Comparison of ENCODE assay signal across 8 cellular contexts in genomic region chr16:14071576-14072271, GRCh38. TPM values are rescaled to one million over a fixed set of nuclear protein-coding genes. Genes with fewer than 3 reads are reported as not detected.
A peak's percentile ranks its signal among the peaks of the same experiment; 100 is the strongest.
DNase-seq lines count a peak whose midpoint lies in the region; ATAC-seq, FAIRE-seq and TF ChIP-seq lines count a peak whose summit lies in the region.

No MANE protein-coding gene starts in this region.

- no peaks in the 10 kb centered on the region for H3K9me3 Mint-ChIP-seq in CD14-positive monocyte

- no peak for TF ChIP-seq POLR2A in breast epithelium (IDR thresholded peaks at IDR 0.05)
- TF ChIP-seq POLR2A in thyroid gland (IDR thresholded peaks at IDR 0.05) = no peak

- H3K4me3 ChIP-seq in breast epithelium (peak overlapping the region; percentile 72 to 95 (median 93)), lower lobe of right lung (peak overlapping the region; percentile 89), thyroid gland (replicated peaks in 1 of 3) (peak overlapping the region; percentile 18 to 94 (median 58))

- peak; percentile 11 for FAIRE-seq in GM19239 (lab: Jason Lieb, UNC)

- no peaks in the 10 kb centered on the region for H3K36me3 ChIP-seq in breast epithelium
- H3K36me3 ChIP-seq in lower lobe of right lung = no peaks in the 10 kb centered on the region
- no peaks in the 10 kb centered on the region for H3K36me3 ChIP-seq in thyroid gland

- DNase-seq in CD14-positive monocyte (ENCODE audit: low spot score) = peak; percentile 43
- no peak for DNase-seq in GM19239 (ENCODE audit: insufficient read length, low spot score)
- peak; percentile 15 for DNase-seq in KBM-7
- no peak for DNase-seq in breast epithelium (ENCODE audit: low spot score in 2 of 2)
- DNase-seq in lower lobe of right lung = no peak
- DNase-seq in thyroid gland = no peak
- no peak for DNase-seq in KG1 (lab: John Stamatoyannopoulos, UW)

- peak overlapping the region in 3 of 7 donors; percentile 53 to 71 (median 66) for H3K27ac Mint-ChIP-seq in CD14-positive monocyte

- in situ Hi-C loops in KBM-7 (cut with MboI; ENCODE audit: low pct_unique_long_range_greater_than_20kb, low sequenced_read_pairs) = no loop called here

- H3K9me3 ChIP-seq in breast epithelium (no peaks in the 10 kb centered on the region), lower lobe of right lung (no peaks in the 10 kb centered on the region), thyroid gland (no peaks in the 10 kb centered on the region)

- peaks cover 2 to 17% (median 15%) of the 10 kb centered on the region in 3 donors for H3K27me3 Mint-ChIP-seq in CD14-positive monocyte (ENCODE audit: low read depth in 3 of 3)

- peak overlapping the region; percentile 86 to 92 for H3K4me3 Mint-ChIP-seq in CD14-positive monocyte

- peaks cover 0 to 9% of the 10 kb centered on the region in 2 donors for H3K4me1 ChIP-seq in breast epithelium
- peaks cover 15% of the 10 kb centered on the region for H3K4me1 ChIP-seq in lower lobe of right lung
- H3K4me1 ChIP-seq in thyroid gland = peaks cover 0 to 15% of the 10 kb centered on the region in 2 donors

- H3K36me3 Mint-ChIP-seq in CD14-positive monocyte = no peaks in the 10 kb centered on the region

- no peak for TF ChIP-seq CTCF in CD14-positive monocyte (IDR thresholded peaks at IDR 0.05)
- no peak for TF ChIP-seq CTCF in breast epithelium (IDR thresholded peaks at IDR 0.05)
- no peak for TF ChIP-seq CTCF in lower lobe of right lung (IDR thresholded peaks at IDR 0.05)
- no peak for TF ChIP-seq CTCF in thyroid gland (IDR thresholded peaks at IDR 0.05)

- H3K27ac ChIP-seq in breast epithelium (peak overlapping the region; percentile 94 to 96), lower lobe of right lung (peak overlapping the region; percentile 84), thyroid gland (peak overlapping the region; percentile 90 to 95 (median 92))

- H3K27me3 ChIP-seq in breast epithelium = no peaks in the 10 kb centered on the region
- H3K27me3 ChIP-seq in lower lobe of right lung (ENCODE audit: low read depth) = no peaks in the 10 kb centered on the region
- no peaks in the 10 kb centered on the region for H3K27me3 ChIP-seq in thyroid gland

- intact Hi-C loops in CD14-positive monocyte (cut with micrococcal nuclease) (loop anchor here (5.0 to 10.0 kb wide), 2 partner anchors 147 to 149 kb away; partner anchors contain the start of gene ERCC4 (in 2 of the 2)), breast epithelium (cut with DNase I; ENCODE audit: low total_unique reads) (no loop called here), lower lobe of right lung (cut with DNase I) (no loop called here), thyroid gland (cut with DNase I) (no loop called here)

- H3K4me1 Mint-ChIP-seq in CD14-positive monocyte = peaks cover 11% of the 10 kb centered on the region

- 3% methylated on average over 14 to 15 of the region's 32 CpGs for WGBS in thyroid gland, 2 donors

- no peak for ATAC-seq in lower lobe of right lung
- no peak for ATAC-seq in HG03521 (IDR thresholded peaks at IDR 0.05; ENCODE audit: unreplicated experiment)

RNA-seq across cellular contexts. Expression of gene MRTFB, which starts 0.6 kb away (rescaled TPM):
- under 1 TPM; 0.69 to 0.87 TPM for polyA plus RNA-seq in CD14-positive monocyte
- total RNA-seq in breast epithelium (100 to 1,000 TPM in 1 of 3 donors, 10 to 100 TPM in 2; 49.9 to 115 (median 83.6) TPM), lower lobe of right lung (50.8 TPM), thyroid gland (100 to 1,000 TPM in 1 of 4 donors, 10 to 100 TPM in 3; 51.2 to 131 (median 74.0) TPM)

Comparison
In these comparisons a context has a peak if more than half of its experiments do, and no peak if none do; other contexts are left out.
1. DNase-seq: peak in CD14-positive monocyte (single experiment) and KBM-7 (single experiment); none in GM19239 (single experiment), breast epithelium (0 of 2), lower lobe of right lung (single experiment), thyroid gland (0 of 2) and KG1 (single experiment).
2. intact Hi-C loops: an anchor here in CD14-positive monocyte (5.0 to 10.0 kb wide); none called in breast epithelium, lower lobe of right lung and thyroid gland.
3. Peak in every context shown above with its lines, with median percentiles within 50 percentile points of each other: H3K27ac ChIP-seq and H3K4me3 ChIP-seq.